ENCODE assay signal across 1 cellular context in the genomic region with DNA sequence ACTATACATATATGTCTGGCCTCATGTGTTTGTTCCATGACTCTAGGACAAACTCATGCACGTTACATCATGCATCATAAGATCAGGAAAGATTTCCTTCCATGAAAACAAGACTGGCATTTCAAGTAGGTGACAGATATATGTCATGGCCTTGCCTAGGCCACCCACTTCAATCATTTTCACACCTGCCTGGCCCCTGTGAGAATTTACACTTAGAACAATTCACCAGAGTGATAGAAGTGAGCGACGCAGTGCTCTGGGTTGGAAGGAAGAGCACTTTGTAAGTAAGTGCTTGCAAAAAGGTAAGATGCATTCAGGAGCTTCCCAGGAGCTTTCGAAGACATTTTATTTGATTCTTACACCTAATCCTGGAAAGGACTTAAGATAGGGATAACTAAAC.
TF ChIP-seq lines count a peak whose summit lies in the region.

No MANE protein-coding gene starts in this region.

TF ChIP-seq in SK-N-SH, 30 proteins besides CTCF, POLR2A, EP300 and RAD21 (continued from another document):
- TF ChIP-seq, protein P1, sequence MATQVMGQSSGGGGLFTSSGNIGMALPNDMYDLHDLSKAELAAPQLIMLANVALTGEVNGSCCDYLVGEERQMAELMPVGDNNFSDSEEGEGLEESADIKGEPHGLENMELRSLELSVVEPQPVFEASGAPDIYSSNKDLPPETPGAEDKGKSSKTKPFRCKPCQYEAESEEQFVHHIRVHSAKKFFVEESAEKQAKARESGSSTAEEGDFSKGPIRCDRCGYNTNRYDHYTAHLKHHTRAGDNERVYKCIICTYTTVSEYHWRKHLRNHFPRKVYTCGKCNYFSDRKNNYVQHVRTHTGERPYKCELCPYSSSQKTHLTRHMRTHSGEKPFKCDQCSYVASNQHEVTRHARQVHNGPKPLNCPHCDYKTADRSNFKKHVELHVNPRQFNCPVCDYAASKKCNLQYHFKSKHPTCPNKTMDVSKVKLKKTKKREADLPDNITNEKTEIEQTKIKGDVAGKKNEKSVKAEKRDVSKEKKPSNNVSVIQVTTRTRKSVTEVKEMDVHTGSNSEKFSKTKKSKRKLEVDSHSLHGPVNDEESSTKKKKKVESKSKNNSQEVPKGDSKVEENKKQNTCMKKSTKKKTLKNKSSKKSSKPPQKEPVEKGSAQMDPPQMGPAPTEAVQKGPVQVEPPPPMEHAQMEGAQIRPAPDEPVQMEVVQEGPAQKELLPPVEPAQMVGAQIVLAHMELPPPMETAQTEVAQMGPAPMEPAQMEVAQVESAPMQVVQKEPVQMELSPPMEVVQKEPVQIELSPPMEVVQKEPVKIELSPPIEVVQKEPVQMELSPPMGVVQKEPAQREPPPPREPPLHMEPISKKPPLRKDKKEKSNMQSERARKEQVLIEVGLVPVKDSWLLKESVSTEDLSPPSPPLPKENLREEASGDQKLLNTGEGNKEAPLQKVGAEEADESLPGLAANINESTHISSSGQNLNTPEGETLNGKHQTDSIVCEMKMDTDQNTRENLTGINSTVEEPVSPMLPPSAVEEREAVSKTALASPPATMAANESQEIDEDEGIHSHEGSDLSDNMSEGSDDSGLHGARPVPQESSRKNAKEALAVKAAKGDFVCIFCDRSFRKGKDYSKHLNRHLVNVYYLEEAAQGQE (IDR thresholded peaks at IDR 0.05; ENCODE audit: low read depth, low read length): no peak
- TF ChIP-seq ELF1 (IDR thresholded peaks at IDR 0.05) (no peak), NFIC (IDR thresholded peaks at IDR 0.05; ENCODE audit: borderline replicate concordance) (no peak), NRF1 (IDR thresholded peaks at IDR 0.05; ENCODE audit: low read depth, low read length) (no peak)
- TF ChIP-seq, protein P2, sequence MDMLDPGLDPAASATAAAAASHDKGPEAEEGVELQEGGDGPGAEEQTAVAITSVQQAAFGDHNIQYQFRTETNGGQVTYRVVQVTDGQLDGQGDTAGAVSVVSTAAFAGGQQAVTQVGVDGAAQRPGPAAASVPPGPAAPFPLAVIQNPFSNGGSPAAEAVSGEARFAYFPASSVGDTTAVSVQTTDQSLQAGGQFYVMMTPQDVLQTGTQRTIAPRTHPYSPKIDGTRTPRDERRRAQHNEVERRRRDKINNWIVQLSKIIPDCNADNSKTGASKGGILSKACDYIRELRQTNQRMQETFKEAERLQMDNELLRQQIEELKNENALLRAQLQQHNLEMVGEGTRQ (IDR thresholded peaks at IDR 0.05; ENCODE audit: borderline replicate concordance, low read depth, low read length): no peak
TF ChIP-seq in SK-N-SH: peak in this region for 0.
